Comparison of ENCODE assay signal across 1 cellular context in genomic region chr2:230328155-230328458, GRCh38.
TF ChIP-seq lines count a peak whose summit lies in the region.

No MANE protein-coding gene starts in this region.

TF ChIP-seq in endothelial cell of umbilical vein, 7 proteins besides CTCF, POLR2A, EP300 and RAD21:
- no peak for TF ChIP-seq MAX (IDR thresholded peaks at IDR 0.05; ENCODE audit: insufficient read depth, insufficient read length)
- no peak for TF ChIP-seq EZH2 (IDR thresholded peaks at IDR 0.05; ENCODE audit: borderline replicate concordance, low read depth, low read length, severe bottlenecking)
- TF ChIP-seq JUN (IDR thresholded peaks at IDR 0.05; ENCODE audit: borderline replicate concordance, insufficient read depth, insufficient read length, low read depth): no peak
